ENCODE assay signal across 1 cellular context in the genomic region with DNA sequence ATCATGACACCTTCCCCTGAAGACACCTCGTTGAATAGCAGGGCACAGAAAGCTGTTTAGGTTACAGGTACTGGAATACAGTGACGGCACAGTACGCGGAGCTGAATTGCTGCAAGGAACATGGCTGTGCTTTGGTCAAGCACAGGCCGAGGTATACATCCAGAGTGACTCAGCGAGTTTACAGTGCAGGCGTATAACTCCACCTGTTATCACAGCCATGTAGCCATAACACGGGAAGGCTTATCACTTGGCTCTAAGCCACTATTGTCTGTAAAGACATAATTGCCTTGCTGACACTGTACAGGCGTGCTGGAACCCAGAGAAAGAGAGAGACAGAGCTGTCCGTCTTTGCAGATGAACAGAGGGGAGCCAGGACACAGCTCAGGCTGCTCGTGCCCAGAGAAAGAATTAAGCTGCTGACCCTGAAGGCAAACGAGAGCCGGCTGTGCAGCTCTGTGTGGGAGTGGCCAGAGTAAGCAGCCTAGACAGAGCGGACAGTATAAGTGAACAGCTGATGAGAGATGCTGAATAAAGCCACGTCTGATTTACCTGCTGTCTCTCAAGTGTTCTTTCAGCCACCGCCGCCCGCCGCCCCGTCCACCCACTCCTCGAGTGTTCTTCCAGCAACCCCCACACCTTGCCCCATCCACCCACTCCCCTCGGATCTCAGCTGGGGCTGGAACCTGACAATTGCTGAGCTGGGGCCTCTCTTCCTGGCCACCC.
A peak's percentile ranks its signal among the peaks of the same experiment; 100 is the strongest.
TF ChIP-seq lines count a peak whose summit lies in the region.

No MANE protein-coding gene starts in this region.

TF ChIP-seq in K562, 482 proteins besides CTCF, POLR2A, EP300 and RAD21 (continued from another document and continues in another):
- TF ChIP-seq CBX3 (IDR thresholded peaks at IDR 0.05; ENCODE audit: borderline replicate concordance in 1 of 2, low read length in 2 of 2) (no peak), PHF20 (IDR thresholded peaks at IDR 0.05; ENCODE audit: partially characterized antibody) (no peak), RBM14 (IDR thresholded peaks at IDR 0.05; ENCODE audit: borderline replicate concordance, insufficient read depth, low read depth, low read length) (no peak), ZNF444 (CRISPR knock-in tag; IDR thresholded peaks at IDR 0.05) (no peak), HSF4 (CRISPR knock-in tag; IDR thresholded peaks at IDR 0.05; ENCODE audit: borderline replicate concordance) (peak; percentile 50; the same call in 1 of the 2 replicates), EZH2 (IDR thresholded peaks at IDR 0.05; ENCODE audit: borderline replicate concordance, low read depth, low read length) (no peak), KHSRP (IDR thresholded peaks at IDR 0.05) (no peak), MCM2 (IDR thresholded peaks at IDR 0.05; ENCODE audit: low read depth) (no peak), ARID4B (CRISPR knock-in tag; IDR thresholded peaks at IDR 0.05) (no peak), JUN (IDR thresholded peaks at IDR 0.05; ENCODE audit: borderline replicate concordance, low read depth, low read length) (no peak), JUN (CRISPR knock-in tag; IDR thresholded peaks at IDR 0.05; ENCODE audit: borderline replicate concordance) (no peak), CGGBP1 (CRISPR knock-in tag; IDR thresholded peaks at IDR 0.05) (no peak), HOXB6 (CRISPR knock-in tag; IDR thresholded peaks at IDR 0.05; ENCODE audit: borderline replicate concordance) (no peak), CHD2 (IDR thresholded peaks at IDR 0.05; ENCODE audit: low read depth, low read length) (no peak), ATF7 (IDR thresholded peaks at IDR 0.05) (no peak), ZNF717 (CRISPR knock-in tag; IDR thresholded peaks at IDR 0.05) (no peak), TBP (optimal IDR thresholded peaks at IDR 0.05; ENCODE audit: low read depth, low read length) (no peak), EGR1 (conservative IDR thresholded peaks at IDR 0.05) (no peak; the same call in 1 of the 2 replicates), SMAD4 (CRISPR knock-in tag; conservative IDR thresholded peaks at IDR 0.05) (peak; percentile 96), SRSF7 (optimal IDR thresholded peaks at IDR 0.05; ENCODE audit: low read depth, low read length) (no peak), CREM (IDR thresholded peaks at IDR 0.05; ENCODE audit: low read depth) (no peak), TAF1 (IDR thresholded peaks at IDR 0.05; ENCODE audit: control insufficient read depth, extremely low read depth, insufficient read depth, low read length, severe bottlenecking) (no peak), NCOR1 (IDR thresholded peaks at IDR 0.05) (peak; percentile 53), ZBTB11 (CRISPR knock-in tag; IDR thresholded peaks at IDR 0.05) (peak in 1 of 3 experiments; percentile 51; a peak in 1 of 6 replicates), ZSCAN29 (IDR thresholded peaks at IDR 0.05) (no peak), SAFB2 (IDR thresholded peaks at IDR 0.05; ENCODE audit: borderline replicate concordance, low read depth, low read length, severe bottlenecking) (no peak), MYBL2 (IDR thresholded peaks at IDR 0.05; ENCODE audit: low read depth) (no peak), MYBL2 (CRISPR knock-in tag; IDR thresholded peaks at IDR 0.05; ENCODE audit: borderline replicate concordance) (no peak), RBBP5 (IDR thresholded peaks at IDR 0.05; ENCODE audit: borderline replicate concordance, insufficient read depth, low read length, poor library complexity, severe bottlenecking) (no peak), ZNF592 (IDR thresholded peaks at IDR 0.05) (peak; percentile 84), BRCA1 (IDR thresholded peaks at IDR 0.05) (no peak), BRCA1 (CRISPR knock-in tag; IDR thresholded peaks at IDR 0.05) (no peak)
- TF ChIP-seq, protein P1, sequence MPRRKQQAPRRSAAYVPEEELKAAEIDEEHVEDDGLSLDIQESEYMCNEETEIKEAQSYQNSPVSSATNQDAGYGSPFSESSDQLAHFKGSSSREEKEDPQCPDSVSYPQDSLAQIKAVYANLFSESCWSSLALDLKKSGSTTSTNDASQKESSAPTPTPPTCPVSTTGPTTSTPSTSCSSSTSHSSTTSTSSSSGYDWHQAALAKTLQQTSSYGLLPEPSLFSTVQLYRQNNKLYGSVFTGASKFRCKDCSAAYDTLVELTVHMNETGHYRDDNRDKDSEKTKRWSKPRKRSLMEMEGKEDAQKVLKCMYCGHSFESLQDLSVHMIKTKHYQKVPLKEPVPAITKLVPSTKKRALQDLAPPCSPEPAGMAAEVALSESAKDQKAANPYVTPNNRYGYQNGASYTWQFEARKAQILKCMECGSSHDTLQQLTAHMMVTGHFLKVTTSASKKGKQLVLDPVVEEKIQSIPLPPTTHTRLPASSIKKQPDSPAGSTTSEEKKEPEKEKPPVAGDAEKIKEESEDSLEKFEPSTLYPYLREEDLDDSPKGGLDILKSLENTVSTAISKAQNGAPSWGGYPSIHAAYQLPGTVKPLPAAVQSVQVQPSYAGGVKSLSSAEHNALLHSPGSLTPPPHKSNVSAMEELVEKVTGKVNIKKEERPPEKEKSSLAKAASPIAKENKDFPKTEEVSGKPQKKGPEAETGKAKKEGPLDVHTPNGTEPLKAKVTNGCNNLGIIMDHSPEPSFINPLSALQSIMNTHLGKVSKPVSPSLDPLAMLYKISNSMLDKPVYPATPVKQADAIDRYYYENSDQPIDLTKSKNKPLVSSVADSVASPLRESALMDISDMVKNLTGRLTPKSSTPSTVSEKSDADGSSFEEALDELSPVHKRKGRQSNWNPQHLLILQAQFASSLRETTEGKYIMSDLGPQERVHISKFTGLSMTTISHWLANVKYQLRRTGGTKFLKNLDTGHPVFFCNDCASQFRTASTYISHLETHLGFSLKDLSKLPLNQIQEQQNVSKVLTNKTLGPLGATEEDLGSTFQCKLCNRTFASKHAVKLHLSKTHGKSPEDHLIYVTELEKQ (CRISPR knock-in tag; IDR thresholded peaks at IDR 0.05): no peak
- TF ChIP-seq, protein P2, sequence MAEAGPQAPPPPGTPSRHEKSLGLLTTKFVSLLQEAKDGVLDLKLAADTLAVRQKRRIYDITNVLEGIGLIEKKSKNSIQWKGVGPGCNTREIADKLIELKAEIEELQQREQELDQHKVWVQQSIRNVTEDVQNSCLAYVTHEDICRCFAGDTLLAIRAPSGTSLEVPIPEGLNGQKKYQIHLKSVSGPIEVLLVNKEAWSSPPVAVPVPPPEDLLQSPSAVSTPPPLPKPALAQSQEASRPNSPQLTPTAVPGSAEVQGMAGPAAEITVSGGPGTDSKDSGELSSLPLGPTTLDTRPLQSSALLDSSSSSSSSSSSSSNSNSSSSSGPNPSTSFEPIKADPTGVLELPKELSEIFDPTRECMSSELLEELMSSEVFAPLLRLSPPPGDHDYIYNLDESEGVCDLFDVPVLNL (CRISPR knock-in tag; IDR thresholded peaks at IDR 0.05; ENCODE audit: low read depth): no peak
- TF ChIP-seq, protein P3, sequence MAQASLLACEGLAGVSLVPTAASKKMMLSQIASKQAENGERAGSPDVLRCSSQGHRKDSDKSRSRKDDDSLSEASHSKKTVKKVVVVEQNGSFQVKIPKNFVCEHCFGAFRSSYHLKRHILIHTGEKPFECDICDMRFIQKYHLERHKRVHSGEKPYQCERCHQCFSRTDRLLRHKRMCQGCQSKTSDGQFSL (CRISPR knock-in tag; IDR thresholded peaks at IDR 0.05): no peak
- TF ChIP-seq, protein P3 (tag; IDR thresholded peaks at IDR 0.05): peak in 1 of 2 experiments; percentile 63; a peak in 1 of 4 replicates
- TF ChIP-seq, protein P4, sequence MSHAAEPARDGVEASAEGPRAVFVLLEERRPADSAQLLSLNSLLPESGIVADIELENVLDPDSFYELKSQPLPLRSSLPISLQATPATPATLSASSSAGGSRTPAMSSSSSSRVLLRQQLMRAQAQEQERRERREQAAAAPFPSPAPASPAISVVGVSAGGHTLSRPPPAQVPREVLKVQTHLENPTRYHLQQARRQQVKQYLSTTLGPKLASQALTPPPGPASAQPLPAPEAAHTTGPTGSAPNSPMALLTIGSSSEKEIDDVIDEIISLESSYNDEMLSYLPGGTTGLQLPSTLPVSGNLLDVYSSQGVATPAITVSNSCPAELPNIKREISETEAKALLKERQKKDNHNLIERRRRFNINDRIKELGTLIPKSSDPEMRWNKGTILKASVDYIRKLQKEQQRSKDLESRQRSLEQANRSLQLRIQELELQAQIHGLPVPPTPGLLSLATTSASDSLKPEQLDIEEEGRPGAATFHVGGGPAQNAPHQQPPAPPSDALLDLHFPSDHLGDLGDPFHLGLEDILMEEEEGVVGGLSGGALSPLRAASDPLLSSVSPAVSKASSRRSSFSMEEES (CRISPR knock-in tag; IDR thresholded peaks at IDR 0.05): no peak
